ENCODE assay signal across 9 cellular contexts in genomic region chr11:43738600-43739409, GRCh38. TPM values are rescaled to one million over a fixed set of nuclear protein-coding genes. Genes with fewer than 3 reads are reported as not detected.
DNase-seq lines count a peak whose midpoint lies in the region; ATAC-seq, FAIRE-seq and TF ChIP-seq lines count a peak whose summit lies in the region.
"Had no signal": no experiment of that assay in that cellular context is flagged by ENCODE, and none has a peak within 500 bp of the region (broad histone marks: within the 10 kb centered on the region; RNA-seq: fewer than 3 reads in every experiment).

No MANE protein-coding gene starts in this region.

- H3K36me3 Mint-ChIP-seq in activated CD8-positive, alpha-beta T cell treated with anti-CD3 and anti-CD28 coated beads for 36 hours (ENCODE audit: low read depth) = peaks cover 40% of the 10 kb centered on the region

- 79% methylated on average over 6 of the region's 6 CpGs for WGBS in HepG2 (ENCODE audit: low lambda C conversion rate)

- H3K9me3 ChIP-seq in HepG2 (ENCODE audit: low read length) = no peaks in the 10 kb centered on the region

- POLR2A ChIA-PET in HepG2 (lab: Yijun Ruan, JAX) = no interaction called here
- POLR2A ChIA-PET in activated CD8-positive, alpha-beta T cell treated with anti-CD3 and anti-CD28 coated beads for 36 hours (lab: Charles Lee) = no interaction called here

- H2AFZ ChIP-seq in HepG2 (ENCODE audit: low read length) = no peak overlapping the region

- CTCF ChIA-PET in HepG2 (lab: Yijun Ruan, JAX; ENCODE audit: low intra/inter-chr PET ratio, low total read pairs) = no interaction called here
- CTCF ChIA-PET in activated CD8-positive, alpha-beta T cell treated with anti-CD3 and anti-CD28 coated beads for 36 hours (lab: Charles Lee) = no interaction called here

- H3K4me1 ChIP-seq in HepG2 (ENCODE audit: insufficient read depth, low read length) = peaks cover 37% of the 10 kb centered on the region

- no peak for TF ChIP-seq POLR2A in HepG2 (IDR thresholded peaks at IDR 0.05; ENCODE audit: insufficient read depth in 1 of 2, low read depth in 2 of 2, low read length in 2 of 2)

- H3K4me3 Mint-ChIP-seq in activated CD8-positive, alpha-beta T cell treated with anti-CD3 and anti-CD28 coated beads for 36 hours = no peak overlapping the region

- ATAC-seq in HepG2 = peak; percentile 61
- ATAC-seq in GM21390 (IDR thresholded peaks at IDR 0.05; ENCODE audit: unreplicated experiment) = no peak
- ATAC-seq in activated CD8-positive, alpha-beta T cell treated with anti-CD3 and anti-CD28 coated beads for 36 hours = no peak

- intact Hi-C loops in HepG2 (cut with micrococcal nuclease; ENCODE audit: unreplicated experiment) = no loop called here
- intact Hi-C loops in activated CD8-positive, alpha-beta T cell treated with anti-CD3 and anti-CD28 coated beads for 36 hours (cut with micrococcal nuclease) = no loop called here

- H3K79me2 ChIP-seq in HepG2 (ENCODE audit: insufficient read depth, low read length) = peaks cover 71% of the 10 kb centered on the region

- no peak overlapping the region for H3K4me2 ChIP-seq in HepG2 (ENCODE audit: low read depth, low read length)

- TF ChIP-seq EP300 in HepG2 (IDR thresholded peaks at IDR 0.05; ENCODE audit: low read depth in 2 of 2, low read length in 2 of 2) = no peak
- TF ChIP-seq EP300 in HepG2 (CRISPR knock-in tag; IDR thresholded peaks at IDR 0.05; ENCODE audit: borderline replicate concordance) = no peak

- H3K27ac ChIP-seq in C4-2B = peak overlapping the region; percentile 41; the same call in 1 of the 2 replicates
- H3K27ac ChIP-seq in HepG2 (ENCODE audit: extremely low read length, insufficient read depth, low read length) = peak overlapping the region; percentile 7

- TF ChIP-seq CTCF in C4-2B (conservative IDR thresholded peaks at IDR 0.05) (no peak), astrocyte of the spinal cord (IDR thresholded peaks at IDR 0.05; ENCODE audit: low read depth, low read length) (no peak), HepG2 (CRISPR knock-in tag; IDR thresholded peaks at IDR 0.05) (no peak)
- no peak for TF ChIP-seq CTCF in activated CD8-positive, alpha-beta T cell treated with anti-CD3 and anti-CD28 coated beads for 36 hours (IDR thresholded peaks at IDR 0.05)

- H3K27me3 Mint-ChIP-seq in activated CD8-positive, alpha-beta T cell treated with anti-CD3 and anti-CD28 coated beads for 36 hours = no peaks in the 10 kb centered on the region

- FAIRE-seq in HepG2 (lab: Jason Lieb, UNC) = no peak

- in situ Hi-C loops in astrocyte of the spinal cord (cut with HindIII; ENCODE audit: low sequenced_read_pairs) = no loop called here
- in situ Hi-C loops in HepG2 (cut with HindIII; ENCODE audit: extremely low pct_ligation_motif_present, low pct_unique_long_range_greater_than_20kb) = no loop called here

- peaks cover 31% of the 10 kb centered on the region; the same call in 1 of the 2 replicates for H4K20me1 ChIP-seq in HepG2 (ENCODE audit: insufficient read depth, low read length)

- H3K4me1 Mint-ChIP-seq in activated CD8-positive, alpha-beta T cell treated with anti-CD3 and anti-CD28 coated beads for 36 hours (ENCODE audit: low read depth) = peaks cover 16% of the 10 kb centered on the region

- no peak overlapping the region for H3K9ac ChIP-seq in HepG2 (ENCODE audit: insufficient read depth, low read depth, low read length)

- H3K36me3 ChIP-seq in HepG2 (replicated peaks in 1 of 2; ENCODE audit: control insufficient read depth in 1 of 2, insufficient read depth in 2 of 2, low read length in 2 of 2) = peaks cover 4 to 19% of the 10 kb centered on the region in 2 experiments; a peak in 4 of 5 replicates

- DNase-seq in LHCN-M2 (ENCODE audit: low read depth) = peak; percentile 54
- peak; percentile 78 for DNase-seq in astrocyte of the spinal cord (ENCODE audit: low read depth, low spot score)
- peak; percentile 3 for DNase-seq in HepG2 (ENCODE audit: low spot score)
- no peak for DNase-seq in activated CD8-positive, alpha-beta T cell treated with anti-CD3 and anti-CD28 coated beads for 36 hours
- DNase-seq in NCI-H1417 treated with DMSO at 0.1 percent for 48 hours (lab: John Stamatoyannopoulos, UW) = no peak
- no peak for DNase-seq in activated T-cell treated with anti-CD3 and anti-CD28 coated beads, Interleukin-2, amount 50 U/mL, for 1 hour
- DNase-seq: KG1 had no signal

- H3K9me3 Mint-ChIP-seq in activated CD8-positive, alpha-beta T cell treated with anti-CD3 and anti-CD28 coated beads for 36 hours = peaks cover 10% of the 10 kb centered on the region

- no peak overlapping the region for H3K4me3 ChIP-seq in astrocyte of the spinal cord (ENCODE audit: low read depth, low read length)
- H3K4me3 ChIP-seq in HepG2 (replicated peaks in 1 of 3; ENCODE audit: insufficient read depth in 1 of 3, low read depth in 2 of 3, low read length in 3 of 3) = no peak overlapping the region

- no peak overlapping the region for H3K27ac Mint-ChIP-seq in activated CD8-positive, alpha-beta T cell treated with anti-CD3 and anti-CD28 coated beads for 36 hours

- no peak for TF ChIP-seq RAD21 in HepG2 (CRISPR knock-in tag; IDR thresholded peaks at IDR 0.05)

- no peaks in the 10 kb centered on the region for H3K27me3 ChIP-seq in HepG2 (ENCODE audit: control insufficient read depth in 1 of 2, insufficient read depth in 2 of 2, low read length in 2 of 2)

- no TSS peak for BruUV-seq in HepG2 (replicated peaks; lab: Mats Ljungman, UMichigan)

TF ChIP-seq in HepG2, 621 proteins besides CTCF, POLR2A, EP300 and RAD21:
- TF ChIP-seq SIX4 (CRISPR knock-in tag; IDR thresholded peaks at IDR 0.05) (peak; percentile 94), HDAC1 (CRISPR knock-in tag; IDR thresholded peaks at IDR 0.05) (no peak), NAIF1 (CRISPR knock-in tag; IDR thresholded peaks at IDR 0.05; ENCODE audit: borderline replicate concordance) (0 out of 2 replicates have a peak, but pooled peaks have one; percentile 32), ZBTB2 (CRISPR knock-in tag; IDR thresholded peaks at IDR 0.05; ENCODE audit: low read depth) (no peak), SIX1 (CRISPR knock-in tag; IDR thresholded peaks at IDR 0.05; ENCODE audit: borderline replicate concordance) (peak; percentile 95)

RNA-seq across cellular contexts. Expression of gene HSD17B12, which starts 58.3 kb away (rescaled TPM):
- total RNA-seq in LHCN-M2 (2014; rRNA removed) = 39.9 and 48.6 TPM in 2 replicates
- polyA plus RNA-seq in LHCN-M2 (2012) = 21.5 TPM
- total RNA-seq in HepG2 (2016; rRNA removed; fragmentation: Illumina TruSeq; extraction: Trizol) = 76.8 and 117 TPM in 2 replicates
- total RNA-seq in HepG2 (2016; cell fraction: cytosol; rRNA removed; fragmentation: Illumina TruSeq; extraction: Trizol; ENCODE audit: low read depth) = 13.5 and 14.2 TPM in 2 replicates
- 75.1 and 111 TPM in 2 replicates for total RNA-seq in HepG2 (2016; cell fraction: insoluble cytoplasmic fraction; rRNA removed; fragmentation: Illumina TruSeq; extraction: Trizol)
- 30.7 and 33.3 TPM in 2 replicates for total RNA-seq in HepG2 (2016; cell fraction: membrane; rRNA removed; fragmentation: Illumina TruSeq; extraction: Trizol)
- 138 TPM in 2 replicates for total RNA-seq in HepG2 (2016; cell fraction: nucleus; rRNA removed; fragmentation: Illumina TruSeq; extraction: Trizol)
- polyA plus RNA-seq in HepG2 (2011; rRNA removed) = 50.3 and 56.3 TPM in 2 replicates
- 23.3 and 38.1 TPM in 2 replicates for polyA plus RNA-seq in HepG2 (2011; cell fraction: cytosol; rRNA removed)
- 19.9 and 25.0 TPM in 2 replicates for polyA plus RNA-seq in HepG2 (2011; cell fraction: nucleus; rRNA removed)
- 84.0 and 92.7 TPM in 2 replicates for polyA plus RNA-seq in HepG2 (2012)
- 9.1 and 9.4 TPM in 2 replicates for polyA plus RNA-seq in HepG2 (2016; cell fraction: cytosol; fragmentation: Illumina TruSeq; extraction: Trizol; ENCODE audit: low read depth)
- 44.4 and 46.6 TPM in 2 replicates for polyA plus RNA-seq in HepG2 (2016; cell fraction: insoluble cytoplasmic fraction; fragmentation: Illumina TruSeq; extraction: Trizol; ENCODE audit: low read depth)
- polyA plus RNA-seq in HepG2 (2016; cell fraction: membrane; fragmentation: Illumina TruSeq; extraction: Trizol; ENCODE audit: low read depth) = 19.1 and 21.1 TPM in 2 replicates
- polyA plus RNA-seq in HepG2 (2016; cell fraction: nucleus; fragmentation: Illumina TruSeq; extraction: Trizol; ENCODE audit: insufficient read depth, low read depth) = 110 and 113 TPM in 2 replicates
- 24.6 and 77.8 TPM in 2 replicates for polyA minus RNA-seq in HepG2 (2011; rRNA and poly(A)+ RNA removed; ENCODE audit: low replicate concordance)
- 84.9 and 117 TPM in 2 replicates for polyA minus RNA-seq in HepG2 (2011; cell fraction: cytosol; rRNA and poly(A)+ RNA removed)
- polyA minus RNA-seq in HepG2 (2011; cell fraction: nucleus; rRNA and poly(A)+ RNA removed) = 136 and 138 TPM in 2 replicates
- total RNA-seq in activated CD8-positive, alpha-beta T cell treated with anti-CD3 and anti-CD28 coated beads for 36 hours = 10 to 100 TPM; 44.8 to 46.8 TPM

Comparison
In these comparisons a context has a peak if more than half of its experiments do, and no peak if none do; other contexts are left out.
1. DNase-seq: peak in LHCN-M2 (single experiment), astrocyte of the spinal cord (single experiment) and HepG2 (single experiment); none in activated CD8-positive, alpha-beta T cell treated with anti-CD3 and anti-CD28 coated beads for 36 hours (single experiment), NCI-H1417 treated with DMSO at 0.1 percent for 48 hours (single experiment) and activated T-cell treated with anti-CD3 and anti-CD28 coated beads, Interleukin-2, amount 50 U/mL, for 1 hour (single experiment).